In the genomic region with DNA sequence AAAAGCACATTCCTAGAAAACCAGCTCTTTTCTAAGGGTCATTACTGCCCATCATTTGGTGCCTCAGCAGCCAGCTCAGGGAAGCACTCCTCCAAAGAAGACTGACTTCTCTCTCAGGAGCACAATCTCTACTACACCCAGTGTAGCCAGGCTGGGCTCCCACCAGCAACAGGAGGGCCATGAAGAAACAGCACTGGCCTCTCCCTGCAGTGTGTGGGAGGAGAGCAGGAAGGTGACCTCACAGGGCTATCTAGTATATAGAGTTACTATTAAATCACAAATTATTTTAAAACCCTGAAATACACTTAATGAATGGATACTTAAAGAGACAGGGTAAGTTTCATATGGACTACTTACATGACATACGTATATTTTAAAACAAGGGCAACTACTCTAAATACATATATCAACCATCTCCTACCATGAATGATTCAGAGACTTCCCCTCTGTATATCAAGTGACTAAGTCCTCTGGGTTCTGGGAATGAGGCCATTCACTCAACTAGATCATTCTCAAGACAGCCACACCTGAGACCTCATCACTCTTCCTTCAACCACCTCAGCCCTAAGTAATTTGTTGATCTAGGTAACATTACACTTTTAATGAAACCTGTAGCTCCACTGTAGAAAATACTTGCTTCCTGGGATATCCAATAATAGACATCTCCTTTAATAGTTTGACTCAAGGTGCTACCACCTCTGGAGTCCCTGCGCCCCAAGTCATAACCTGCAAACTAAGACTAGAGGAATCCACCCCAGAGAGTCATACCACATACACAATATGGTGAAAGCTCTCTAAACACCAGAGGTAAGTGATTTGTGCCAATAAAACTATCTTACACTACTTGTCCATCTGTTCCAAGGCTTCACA, we compare ENCODE assay signal across 31 cellular contexts. TPM values are rescaled to one million over a fixed set of nuclear protein-coding genes. Genes with fewer than 3 reads are reported as not detected.
A peak's percentile ranks its signal among the peaks of the same experiment; 100 is the strongest.
DNase-seq lines count a peak whose midpoint lies in the region; ATAC-seq, FAIRE-seq and TF ChIP-seq lines count a peak whose summit lies in the region.
"Had no signal": no experiment of that assay in that cellular context is flagged by ENCODE, and none has a peak within 500 bp of the region (broad histone marks: within the 10 kb centered on the region; RNA-seq: fewer than 3 reads in every experiment).

No MANE protein-coding gene starts in this region.

- H3K36me3 Mint-ChIP-seq in astrocyte (ENCODE audit: low read depth, unreplicated experiment): peaks cover 19% of the 10 kb centered on the region
- H3K36me3 Mint-ChIP-seq in activated T-helper 17 cell treated with anti-CD3 and anti-CD28 coated beads, Interleukin-2, amount 50 U/mL, for 72 hours (ENCODE audit: low read depth): no peaks in the 10 kb centered on the region
- peaks cover 16% of the 10 kb centered on the region for H3K36me3 Mint-ChIP-seq in osteocyte (ENCODE audit: unreplicated experiment)
- H3K36me3 Mint-ChIP-seq: activated naive CD4-positive, alpha-beta T cell treated with anti-CD3 and anti-CD28 coated beads, Interleukin-2, amount 50 U/mL, for 72 hours; naive thymus-derived CD8-positive, alpha-beta T cell had no signal

- H2AFZ ChIP-seq in Loucy (ENCODE audit: low read length) (peak overlapping the region; percentile 27; the same call in 1 of the 2 replicates), astrocyte (ENCODE audit: low read depth, low read length) (no peak overlapping the region)

- H3K27ac Mint-ChIP-seq in astrocyte (ENCODE audit: unreplicated experiment) (peak overlapping the region; percentile 44), osteocyte (ENCODE audit: unreplicated experiment) (no peak overlapping the region)
- no peak overlapping the region for H3K27ac Mint-ChIP-seq in activated T-helper 17 cell treated with anti-CD3 and anti-CD28 coated beads, Interleukin-2, amount 50 U/mL, for 72 hours
- H3K27ac Mint-ChIP-seq: activated naive CD4-positive, alpha-beta T cell treated with anti-CD3 and anti-CD28 coated beads, Interleukin-2, amount 50 U/mL, for 72 hours; naive thymus-derived CD8-positive, alpha-beta T cell; T-helper 2 cell treated with Interferon-gamma antibody and Interleukin-4, amounts not matched to agents 5 μg/mL and 100 μg/mL, for 36 hours had no signal

- H3K4me3 ChIP-seq in Loucy (ENCODE audit: low read length, poor library complexity, severe bottlenecking): no peak overlapping the region
- no peak overlapping the region for H3K4me3 ChIP-seq in astrocyte (ENCODE audit: insufficient read depth, low read depth, low read length)
- H3K4me3 ChIP-seq in fibroblast of pulmonary artery (replicated peaks; ENCODE audit: low read depth, low read length): no peak overlapping the region
- H3K4me3 ChIP-seq: colonic mucosa, heart right ventricle, lower lobe of right lung, prostate gland, right lobe of liver, transverse colon had no signal

- H3K79me2 ChIP-seq in Loucy (ENCODE audit: insufficient read depth, low read length) (no peaks in the 10 kb centered on the region), astrocyte (ENCODE audit: insufficient read depth, low read length) (no peaks in the 10 kb centered on the region)

- H3K9ac ChIP-seq in Loucy (ENCODE audit: low read depth, low read length, poor library complexity, severe bottlenecking): no peak overlapping the region
- no peak overlapping the region for H3K9ac ChIP-seq in astrocyte (ENCODE audit: low read length)
- H3K9ac ChIP-seq: KMS-11 had no signal

- peaks cover 6% of the 10 kb centered on the region for H3K9me3 Mint-ChIP-seq in astrocyte (ENCODE audit: unreplicated experiment)
- H3K9me3 Mint-ChIP-seq in activated T-helper 17 cell treated with anti-CD3 and anti-CD28 coated beads, Interleukin-2, amount 50 U/mL, for 72 hours: peaks cover 3% of the 10 kb centered on the region
- H3K9me3 Mint-ChIP-seq in osteocyte (ENCODE audit: unreplicated experiment): no peaks in the 10 kb centered on the region
- H3K9me3 Mint-ChIP-seq: T-helper 2 cell treated with Interferon-gamma antibody and Interleukin-4, amounts not matched to agents 5 μg/mL and 100 μg/mL, for 36 hours had no signal

- H3K27me3 Mint-ChIP-seq in astrocyte (ENCODE audit: low read depth, unreplicated experiment) (no peaks in the 10 kb centered on the region), osteocyte (ENCODE audit: unreplicated experiment) (peaks cover 8% of the 10 kb centered on the region)
- H3K27me3 Mint-ChIP-seq in activated T-helper 17 cell treated with anti-CD3 and anti-CD28 coated beads, Interleukin-2, amount 50 U/mL, for 72 hours: no peaks in the 10 kb centered on the region

- H3K36me3 ChIP-seq in Loucy (ENCODE audit: insufficient read depth, low read length): no peaks in the 10 kb centered on the region
- peaks cover 14% of the 10 kb centered on the region for H3K36me3 ChIP-seq in astrocyte (ENCODE audit: insufficient read depth, low read length)
- H3K36me3 ChIP-seq: colonic mucosa, lower lobe of right lung, prostate gland, right lobe of liver, transverse colon had no signal

- H3K4me2 ChIP-seq in Loucy (ENCODE audit: low read depth, low read length, poor library complexity, severe bottlenecking) (no peak overlapping the region), astrocyte (ENCODE audit: low read length) (no peak overlapping the region)
- H3K4me2 ChIP-seq: KMS-11 had no signal

- H3K27me3 ChIP-seq in Loucy (ENCODE audit: insufficient read depth, low read length, poor library complexity, severe bottlenecking) (no peaks in the 10 kb centered on the region), astrocyte (ENCODE audit: insufficient read depth, low read length) (no peaks in the 10 kb centered on the region)
- H3K27me3 ChIP-seq: colonic mucosa, heart right ventricle, right lobe of liver, transverse colon had no signal

- H3K4me3 Mint-ChIP-seq in astrocyte (ENCODE audit: unreplicated experiment) (no peak overlapping the region), osteocyte (ENCODE audit: unreplicated experiment) (no peak overlapping the region)
- no peak overlapping the region for H3K4me3 Mint-ChIP-seq in activated T-helper 17 cell treated with anti-CD3 and anti-CD28 coated beads, Interleukin-2, amount 50 U/mL, for 72 hours
- H3K4me3 Mint-ChIP-seq: naive thymus-derived CD8-positive, alpha-beta T cell; T-helper 2 cell treated with Interferon-gamma antibody and Interleukin-4, amounts not matched to agents 5 μg/mL and 100 μg/mL, for 36 hours had no signal

- no peaks in the 10 kb centered on the region for H3K9me2 ChIP-seq in Loucy (replicated peaks; ENCODE audit: low read depth, low read length)

- H3K9me3 ChIP-seq in Loucy (ENCODE audit: insufficient read depth, low read depth, low read length): no peaks in the 10 kb centered on the region
- H3K9me3 ChIP-seq in astrocyte (ENCODE audit: insufficient read depth, low read depth, low read length): no peaks in the 10 kb centered on the region
- H3K9me3 ChIP-seq: colonic mucosa, heart right ventricle, lower lobe of right lung, prostate gland, right lobe of liver, transverse colon had no signal

- H3K27ac ChIP-seq in astrocyte (ENCODE audit: low read depth, low read length): no peak overlapping the region
- H3K27ac ChIP-seq: colonic mucosa, heart right ventricle, KMS-11, lower lobe of right lung, prostate gland, right lobe of liver, transverse colon, VCaP had no signal

- H4K20me1 ChIP-seq in Loucy (ENCODE audit: insufficient read depth, low read length, poor library complexity, severe bottlenecking) (no peaks in the 10 kb centered on the region), astrocyte (ENCODE audit: insufficient read depth, low read length) (no peaks in the 10 kb centered on the region)

- intact Hi-C loops in Right ventricle myocardium superior (cut with DNase I): no loop called here

- H3K4me1 Mint-ChIP-seq in astrocyte (ENCODE audit: low read depth, unreplicated experiment) (peaks cover 20% of the 10 kb centered on the region), osteocyte (ENCODE audit: unreplicated experiment) (no peaks in the 10 kb centered on the region)
- no peaks in the 10 kb centered on the region for H3K4me1 Mint-ChIP-seq in activated T-helper 17 cell treated with anti-CD3 and anti-CD28 coated beads, Interleukin-2, amount 50 U/mL, for 72 hours
- H3K4me1 Mint-ChIP-seq: naive thymus-derived CD8-positive, alpha-beta T cell had no signal

- H3K4me1 ChIP-seq in Loucy (ENCODE audit: insufficient read depth, low read length, poor library complexity, severe bottlenecking): no peaks in the 10 kb centered on the region
- no peaks in the 10 kb centered on the region for H3K4me1 ChIP-seq in astrocyte (ENCODE audit: insufficient read depth, low read length)
- H3K4me1 ChIP-seq: colonic mucosa, heart right ventricle, lower lobe of right lung, prostate gland, transverse colon had no signal

- H3F3A ChIP-seq in Loucy (ENCODE audit: low read depth): no peaks in the 10 kb centered on the region

- no peak for ATAC-seq in Right ventricle myocardium superior (ENCODE audit: poor library complexity)
- ATAC-seq in activated T-helper 17 cell treated with anti-CD3 and anti-CD28 coated beads, Interleukin-2, amount 50 U/mL, for 72 hours (replicated peaks): no peak
- ATAC-seq: activated naive CD4-positive, alpha-beta T cell treated with anti-CD3 and anti-CD28 coated beads, Interleukin-2, amount 50 U/mL, for 72 hours; heart right ventricle; naive thymus-derived CD8-positive, alpha-beta T cell; Right ventricle myocardium inferior had no signal

- TF ChIP-seq CTCF in Loucy (conservative IDR thresholded peaks at IDR 0.05; ENCODE audit: low read length): no peak
- no peak for TF ChIP-seq CTCF in astrocyte (IDR thresholded peaks at IDR 0.05; ENCODE audit: insufficient read depth, low read depth, low read length)
- no peak for TF ChIP-seq CTCF in fibroblast of pulmonary artery (IDR thresholded peaks at IDR 0.05; ENCODE audit: low read length, missing control alignments)
- no peak for TF ChIP-seq CTCF in osteocyte (IDR thresholded peaks at IDR 0.05)

- FAIRE-seq in astrocyte (lab: Jason Lieb, UNC): no peak
- FAIRE-seq: G401.6 had no signal

- DNase-seq in astrocyte (ENCODE audit: low read depth): no peak
- peak; percentile 55 for DNase-seq in fibroblast of pulmonary artery (ENCODE audit: low read depth)
- DNase-seq in Right ventricle myocardium superior: no peak
- no peak for DNase-seq in activated naive CD4-positive, alpha-beta T cell treated with Interleukin-2 at 50 U/mL for 16 hours
- no peak for DNase-seq in osteocyte (ENCODE audit: extremely low spot score, unreplicated experiment)
- DNase-seq: activated CD4-positive, alpha-beta T cell treated with anti-CD3 and anti-CD28 coated beads for 48 hours; activated CD8-positive, alpha-beta memory T cell treated with anti-CD3 and anti-CD28 coated beads for 24 hours; activated T-cell treated with anti-CD3 and anti-CD28 coated beads for 4 hours; anterior cingulate cortex; C1 segment of cervical spinal cord; colonic mucosa; effector CD4-positive, alpha-beta T cell; foreskin melanocyte; heart right ventricle; kidney glomerular epithelial cell; lower lobe of right lung; naive thymus-derived CD8-positive, alpha-beta T cell; NCI-H2029; NCI-H526; NK-92 treated with Interleukin-12 subunit alpha and Interleukin-12 subunit beta, amount 100 ng/mL, for 24 hours; right lobe of liver; transverse colon had no signal

RNA-seq across cellular contexts. Expression of gene TBX18, which starts 25.2 kb away (rescaled TPM):
- total RNA-seq in astrocyte: 12.2 and 12.5 TPM in 2 replicates
- total RNA-seq in Right ventricle myocardium superior: 5.5 TPM
- total RNA-seq in activated T-helper 17 cell treated with anti-CD3 and anti-CD28 coated beads, Interleukin-2, amount 50 U/mL, for 72 hours: not detected
- total RNA-seq in osteocyte: 5.4 and 8.0 TPM in 2 replicates
- total RNA-seq: activated naive CD4-positive, alpha-beta T cell treated with anti-CD3 and anti-CD28 coated beads, Interleukin-2, amount 50 U/mL, for 72 hours; naive thymus-derived CD8-positive, alpha-beta T cell had no signal
